8 cellular contexts compared by ENCODE assay signal in genomic region chr3:67357610-67358458, GRCh38.
DNase-seq lines count a peak whose midpoint lies in the region; ATAC-seq and TF ChIP-seq lines count a peak whose summit lies in the region.

No MANE protein-coding gene starts in this region.

- H3K9me3 ChIP-seq in testis = no peaks in the 10 kb centered on the region

- H3K27ac ChIP-seq in testis = no peak overlapping the region

- no peaks in the 10 kb centered on the region for H3K27me3 ChIP-seq in testis

- no peak overlapping the region for H3K4me3 ChIP-seq in testis

- peak in 2 of 3 experiments; percentile 13 to 36 for TF ChIP-seq CTCF in testis (IDR thresholded peaks at IDR 0.05)

- DNase-seq in NCI-H2171 treated with DMSO at 0.1 percent for 48 hours (lab: John Stamatoyannopoulos, UW) (peak; percentile 5), NCI-H2171 (lab: John Stamatoyannopoulos, UW) (no peak), NCI-H524 treated with DMSO at 0.1 percent for 48 hours (lab: John Stamatoyannopoulos, UW) (peak; percentile 87), erythroblast (lab: John Stamatoyannopoulos, UW) (peak; percentile 6 to 11), testis (peak; percentile 45), NK-92 (lab: John Stamatoyannopoulos, UW; ENCODE audit: unreplicated experiment) (no peak)
- no peak for DNase-seq in stimulated activated CD4-positive, alpha-beta T cell treated with anti-CD3 and anti-CD28 coated beads, Interleukin-2, amount 100 ng/mL, for 24 hours

- H3K4me1 ChIP-seq in testis = no peaks in the 10 kb centered on the region

- ATAC-seq in HG02571 (IDR thresholded peaks at IDR 0.05; ENCODE audit: unreplicated experiment) = peak; percentile 65

- 23 to 28% methylated on average over 5 of the region's 5 CpGs for WGBS in testis, 2 donors

- no peaks in the 10 kb centered on the region for H3K36me3 ChIP-seq in testis (ENCODE audit: low read depth, missing control alignments)

- intact Hi-C loops in testis (cut with DNase I; ENCODE audit: low total_unique reads) = no loop called here

- no peak for TF ChIP-seq POLR2A in erythroblast (IDR thresholded peaks at IDR 0.05; ENCODE audit: low read length)
- no peak for TF ChIP-seq POLR2A in testis (IDR thresholded peaks at IDR 0.05)

Comparison
In these comparisons a context has a peak if more than half of its experiments do, and no peak if none do; other contexts are left out.
1. DNase-seq: peak in NCI-H2171 treated with DMSO at 0.1 percent for 48 hours (single experiment), NCI-H524 treated with DMSO at 0.1 percent for 48 hours (single experiment), erythroblast (2 of 2) and testis (single experiment); none in NCI-H2171 (single experiment), stimulated activated CD4-positive, alpha-beta T cell treated with anti-CD3 and anti-CD28 coated beads, Interleukin-2, amount 100 ng/mL, for 24 hours (0 of 2) and NK-92 (single experiment).